Comparison of ENCODE assay signal across 1 cellular context in genomic region chr6:31114970-31115849, GRCh38.
TF ChIP-seq lines count a peak whose summit lies in the region.

No MANE protein-coding gene starts in this region.

TF ChIP-seq in WTC11, 78 proteins besides CTCF, POLR2A, EP300 and RAD21 (continued from another document):
- TF ChIP-seq AFF4 (CRISPR knock-in tag; IDR thresholded peaks at IDR 0.05; ENCODE audit: borderline replicate concordance), result no peak
